Comparison of ENCODE assay signal across 8 cellular contexts in genomic region chr1:159924025-159924790, GRCh38. TPM values are rescaled to one million over a fixed set of nuclear protein-coding genes. Genes with fewer than 3 reads are reported as not detected.
DNase-seq lines count a peak whose midpoint lies in the region; ATAC-seq and TF ChIP-seq lines count a peak whose summit lies in the region.

No MANE protein-coding gene starts in this region.

- peak overlapping the region; percentile 96 to 97 for H3K4me3 Mint-ChIP-seq in CD14-positive monocyte
- H3K4me3 Mint-ChIP-seq in activated naive CD4-positive, alpha-beta T cell treated with anti-CD3 and anti-CD28 coated beads, Interleukin-2, amount 10 ng/mL, durations not matched to agents 7 days and 5 days, result peak overlapping the region; percentile 91
- peak overlapping the region; percentile 88 for H3K4me3 Mint-ChIP-seq in glutamatergic neuron (ENCODE audit: unreplicated experiment)
- H3K4me3 Mint-ChIP-seq in type B pancreatic cell, result peak overlapping the region; percentile 94

- POLR2A ChIA-PET in HEK293T (lab: Yijun Ruan, JAX), result interaction anchor here (1.4 to 3.7 kb wide), 9 partner anchors 8 to 83 kb away, joined by 5 to 24 read pairs (median 7); partner anchors contain the start of gene IGSF9

- H3K27me3 Mint-ChIP-seq in CD14-positive monocyte (ENCODE audit: low read depth in 3 of 3) (peaks cover 5 to 18% (median 11%) of the 10 kb centered on the region in 3 donors), glutamatergic neuron (ENCODE audit: unreplicated experiment) (peaks cover 14% of the 10 kb centered on the region), type B pancreatic cell (no peaks in the 10 kb centered on the region)
- peaks cover 15% of the 10 kb centered on the region for H3K27me3 Mint-ChIP-seq in activated naive CD4-positive, alpha-beta T cell treated with anti-CD3 and anti-CD28 coated beads, Interleukin-2, amount 10 ng/mL, durations not matched to agents 7 days and 5 days

- no peaks in the 10 kb centered on the region for H3K36me3 ChIP-seq in ovary

- peak overlapping the region; percentile 80 to 94 for H3K27ac ChIP-seq in ovary

- no peaks in the 10 kb centered on the region for H3K9me3 ChIP-seq in ovary

- H3K4me1 Mint-ChIP-seq in CD14-positive monocyte (peaks cover 42% of the 10 kb centered on the region), glutamatergic neuron (ENCODE audit: low read depth, unreplicated experiment) (peaks cover 27% of the 10 kb centered on the region), type B pancreatic cell (ENCODE audit: unreplicated experiment) (peaks cover 33% of the 10 kb centered on the region)
- H3K4me1 Mint-ChIP-seq in activated naive CD4-positive, alpha-beta T cell treated with anti-CD3 and anti-CD28 coated beads, Interleukin-2, amount 10 ng/mL, durations not matched to agents 7 days and 5 days, result peaks cover 57% of the 10 kb centered on the region

- H3K4me3 ChIP-seq in ovary, result peak overlapping the region; percentile 91

- H3K4me1 ChIP-seq in ovary (ENCODE audit: insufficient read depth), result peaks cover 20% of the 10 kb centered on the region

- no peak for ATAC-seq in GM19467 (IDR thresholded peaks at IDR 0.05; ENCODE audit: unreplicated experiment)

- H3K27ac Mint-ChIP-seq in CD14-positive monocyte (peak overlapping the region; percentile 97 to 100 (median 100)), glutamatergic neuron (ENCODE audit: unreplicated experiment) (peak overlapping the region; percentile 99), type B pancreatic cell (peak overlapping the region; percentile 96)
- H3K27ac Mint-ChIP-seq in activated naive CD4-positive, alpha-beta T cell treated with anti-CD3 and anti-CD28 coated beads, Interleukin-2, amount 10 ng/mL, durations not matched to agents 7 days and 5 days, result peak overlapping the region; percentile 93

- TF ChIP-seq EP300 in ovary (IDR thresholded peaks at IDR 0.05), result peak; percentile 59

- H3K9me3 Mint-ChIP-seq in CD14-positive monocyte (peaks cover 0 to 3% (median 0%) of the 10 kb centered on the region in 7 donors), glutamatergic neuron (ENCODE audit: unreplicated experiment) (peaks cover 17% of the 10 kb centered on the region), type B pancreatic cell (no peaks in the 10 kb centered on the region)
- no peaks in the 10 kb centered on the region for H3K9me3 Mint-ChIP-seq in activated naive CD4-positive, alpha-beta T cell treated with anti-CD3 and anti-CD28 coated beads, Interleukin-2, amount 10 ng/mL, durations not matched to agents 7 days and 5 days

- CTCF ChIA-PET in HEK293T (lab: Yijun Ruan, JAX), result interaction anchor here (0.9 kb wide), 1 partner anchor 84 kb away, joined by 4 read pairs; no protein-coding TSS in a partner anchor
- CTCF ChIA-PET in activated naive CD4-positive, alpha-beta T cell treated with anti-CD3 and anti-CD28 coated beads, Interleukin-2, amount 10 ng/mL, durations not matched to agents 7 days and 5 days (lab: Charles Lee), result interaction anchor here (1.2 to 19.5 kb wide), 5 partner anchors 12 to 144 kb away, joined by 3 to 301 read pairs (median 13); partner anchors contain the start of gene DUSP23

- WGBS in ovary, 3 donors, result 1 to 2% (median 1%) methylated on average over 30 to 31 of the region's 31 CpGs

- H3K27me3 ChIP-seq in ovary, result no peaks in the 10 kb centered on the region

- TF ChIP-seq POLR2A in ovary (IDR thresholded peaks at IDR 0.05), result no peak

- H3K36me3 Mint-ChIP-seq in CD14-positive monocyte (peaks cover 31 to 37% of the 10 kb centered on the region in 2 donors), glutamatergic neuron (ENCODE audit: unreplicated experiment) (peaks cover 11% of the 10 kb centered on the region), type B pancreatic cell (peaks cover 7% of the 10 kb centered on the region)
- peaks cover 38% of the 10 kb centered on the region for H3K36me3 Mint-ChIP-seq in activated naive CD4-positive, alpha-beta T cell treated with anti-CD3 and anti-CD28 coated beads, Interleukin-2, amount 10 ng/mL, durations not matched to agents 7 days and 5 days

- TF ChIP-seq CTCF in CD14-positive monocyte (IDR thresholded peaks at IDR 0.05) (no peak), glutamatergic neuron (IDR thresholded peaks at IDR 0.05; ENCODE audit: partially characterized antibody, unreplicated experiment) (no peak), ovary (IDR thresholded peaks at IDR 0.05) (no peak), type B pancreatic cell (conservative IDR thresholded peaks at IDR 0.05) (no peak)

- intact Hi-C loops in CD14-positive monocyte (cut with micrococcal nuclease) (loop anchor here in 1 of 2 donors (10.0 kb wide), 1 partner anchor 421 kb away; the partner anchor contains the start of genes COPA and NCSTN), ovary (cut with DNase I) (loop anchor here in 3 of 4 donors (5.0 to 10.0 kb wide), 3 partner anchors 62 to 1471 kb away; partner anchors contain the start of gene VSIG8 (in 1 of the 3))

- peak; percentile 97 for DNase-seq in CD14-positive monocyte (ENCODE audit: low spot score)
- DNase-seq in HEK293T (ENCODE audit: extremely low spot score), result peak; percentile 79
- DNase-seq in RPMI8226, result peak; percentile 72
- DNase-seq in activated naive CD4-positive, alpha-beta T cell treated with anti-CD3 and anti-CD28 coated beads, Interleukin-2, amount 10 ng/mL, durations not matched to agents 7 days and 5 days, result peak; percentile 70
- peak; percentile 67 for DNase-seq in glutamatergic neuron
- peak; percentile 91 to 95 (median 94) for DNase-seq in ovary
- no peak for DNase-seq in type B pancreatic cell (ENCODE audit: extremely low spot score, unreplicated experiment)

TF ChIP-seq in HEK293T, 16 proteins besides CTCF, POLR2A, EP300 and RAD21:
- TF ChIP-seq NFRKB (IDR thresholded peaks at IDR 0.05) (no peak), CTBP1 (IDR thresholded peaks at IDR 0.05; ENCODE audit: borderline replicate concordance) (peak; percentile 64; the same call in 1 of the 2 replicates), FOXM1 (IDR thresholded peaks at IDR 0.05; ENCODE audit: borderline replicate concordance) (peak; percentile 34; the same call in 1 of the 2 replicates), ELF4 (IDR thresholded peaks at IDR 0.05) (no peak)

RNA-seq across cellular contexts. Expression of gene TAGLN2, which starts 1.1 kb away (rescaled TPM):
- polyA plus RNA-seq in CD14-positive monocyte (1,000 to 10,000 TPM in 1 of 2 donors, 100 to 1,000 TPM in 1; 918 to 1,259 TPM), ovary (100 to 1,000 TPM; 174 to 266 TPM)
- total RNA-seq in glutamatergic neuron (ENCODE audit: unreplicated experiment) (160 TPM), ovary (100 to 1,000 TPM in 6 of 7 donors, 10 to 100 TPM in 1; 81.8 to 202 (median 149) TPM), type B pancreatic cell (ENCODE audit: low replicate concordance) (138 and 208 TPM in 2 replicates)

RNA-seq across cellular contexts. Expression of gene IGSF9, which starts 21.2 kb away (rescaled TPM):
- polyA plus RNA-seq in CD14-positive monocyte (not detected), ovary (under 1 TPM; 0.10 to 0.87 TPM)
- total RNA-seq in glutamatergic neuron (ENCODE audit: unreplicated experiment) (23.4 TPM), ovary (10 to 100 TPM in 1 of 7 donors, 1 to 10 TPM in 5, under 1 TPM in 1; 0.83 to 14.0 (median 2.0) TPM), type B pancreatic cell (ENCODE audit: low replicate concordance) (36.4 and 44.3 TPM in 2 replicates)

RNA-seq across cellular contexts. Expression of gene CFAP45, which starts 24.2 kb away (rescaled TPM):
- polyA plus RNA-seq in CD14-positive monocyte, result under 1 TPM in 1 of 2 donors, not detected in 1; 0.12 TPM
- 0.49 TPM for total RNA-seq in glutamatergic neuron (ENCODE audit: unreplicated experiment)
- total RNA-seq in ovary, result 10 to 100 TPM in 1 of 7 donors, 1 to 10 TPM in 6; 1.1 to 16.7 (median 1.5) TPM
- under 1 TPM; 0.30 to 0.50 TPM for polyA plus RNA-seq in ovary
- total RNA-seq in type B pancreatic cell (ENCODE audit: low replicate concordance), result 1.0 and 2.8 TPM in 2 replicates

RNA-seq across cellular contexts. Expression of gene SLAMF9, which starts 29.8 kb away (rescaled TPM):
- not detected for polyA plus RNA-seq in CD14-positive monocyte
- not detected for total RNA-seq in glutamatergic neuron (ENCODE audit: unreplicated experiment)
- not detected for total RNA-seq in ovary
- not detected for polyA plus RNA-seq in ovary
- not detected in 2 replicates for total RNA-seq in type B pancreatic cell (ENCODE audit: low replicate concordance)
